ENCODE assay signal across 7 cellular contexts in genomic region chr21:34456180-34456579, GRCh38. TPM values are rescaled to one million over a fixed set of nuclear protein-coding genes. Genes with fewer than 3 reads are reported as not detected.
"Had no signal": no experiment of that assay in that cellular context is flagged by ENCODE, and none has a peak within 500 bp of the region (broad histone marks: within the 10 kb centered on the region; RNA-seq: fewer than 3 reads in every experiment).

No MANE protein-coding gene starts in this region.

RNA-seq across cellular contexts. Expression of gene SMIM34, which starts 32.4 kb away (rescaled TPM):
- total RNA-seq: GM23248, GM23338, H1, H4, H7, H9, HFFc6 had no signal
- polyA plus RNA-seq: GM23248, GM23338, H1 had no signal

RNA-seq across cellular contexts. Expression of gene KCNE1, which starts 55.8 kb away (rescaled TPM):
- total RNA-seq: H4 had no signal
- polyA plus RNA-seq: GM23248, GM23338 had no signal
